9 cellular contexts compared by ENCODE assay signal in the genomic region with DNA sequence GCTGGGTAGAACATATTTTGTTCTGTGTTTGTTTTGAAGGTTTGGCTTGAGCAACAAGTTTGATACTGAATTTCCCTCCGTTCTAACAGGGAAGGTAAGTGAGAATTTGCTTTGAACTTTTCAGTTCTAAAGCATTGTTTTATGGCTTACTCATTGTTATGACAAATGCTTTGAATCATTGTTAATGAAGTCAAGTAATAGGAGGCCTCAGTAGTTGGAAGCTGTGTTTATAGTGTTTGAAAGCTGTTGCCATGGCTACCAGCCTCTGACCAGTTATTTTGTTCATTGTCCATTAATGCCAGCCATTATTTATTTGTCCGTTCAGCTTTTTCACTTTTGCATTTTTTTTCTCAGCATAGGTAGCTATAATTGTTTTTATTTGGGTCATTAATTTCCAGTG. TPM values are rescaled to one million over a fixed set of nuclear protein-coding genes. Genes with fewer than 3 reads are reported as not detected.
DNase-seq lines count a peak whose midpoint lies in the region; ATAC-seq and TF ChIP-seq lines count a peak whose summit lies in the region.
"Had no signal": no experiment of that assay in that cellular context is flagged by ENCODE, and none has a peak within 500 bp of the region (broad histone marks: within the 10 kb centered on the region; RNA-seq: fewer than 3 reads in every experiment).

No MANE protein-coding gene starts in this region.

- ATAC-seq in GM18868 (IDR thresholded peaks at IDR 0.05; ENCODE audit: unreplicated experiment): no peak

- TF ChIP-seq CTCF in fibroblast of mammary gland (conservative IDR thresholded peaks at IDR 0.05; ENCODE audit: control insufficient read depth, insufficient read depth, low read depth, low read length): no peak
- no peak for TF ChIP-seq CTCF in prostate gland (IDR thresholded peaks at IDR 0.05)

- WGBS in prostate gland: 24% methylated on average over 2 of the region's 2 CpGs

- no peak overlapping the region for H3K4me3 ChIP-seq in fibroblast of mammary gland (ENCODE audit: control insufficient read depth, low read depth, low read length)
- H3K4me3 ChIP-seq in prostate gland: no peak overlapping the region

- no peak overlapping the region for H3K27ac ChIP-seq in prostate gland

- no peaks in the 10 kb centered on the region for H3K36me3 ChIP-seq in prostate gland

- TF ChIP-seq POLR2A in prostate gland (IDR thresholded peaks at IDR 0.05): no peak

- H3K9me3 ChIP-seq in prostate gland: no peaks in the 10 kb centered on the region

- peak; percentile 40 for DNase-seq in GM04504 (ENCODE audit: low read depth)
- DNase-seq in RPMI7951 (ENCODE audit: low read depth): peak; percentile 85
- DNase-seq in fibroblast of mammary gland (ENCODE audit: low read depth): peak; percentile 86
- DNase-seq in renal cortical epithelial cell (ENCODE audit: low read depth): peak; percentile 98
- DNase-seq in AML-193 (lab: John Stamatoyannopoulos, UW): no peak
- DNase-seq in prostate gland (ENCODE audit: low spot score): no peak
- DNase-seq in NCI-H2081 treated with DMSO at 0.1 percent for 48 hours (lab: John Stamatoyannopoulos, UW): no peak
- DNase-seq: activated CD4-positive, alpha-beta T cell treated with anti-CD3 and anti-CD28 coated beads for 4 hours had no signal

- no peaks in the 10 kb centered on the region for H3K27me3 ChIP-seq in prostate gland (replicated peaks; ENCODE audit: insufficient read depth)

- no peaks in the 10 kb centered on the region for H3K4me1 ChIP-seq in prostate gland (replicated peaks)

- intact Hi-C loops in prostate gland (cut with DNase I): no loop called here

RNA-seq across cellular contexts. Expression of gene CHIC1, which starts 14.4 kb away (rescaled TPM):
- 9.8 and 11.2 TPM in 2 replicates for total RNA-seq in RPMI7951 (2014; rRNA removed; shearing (Covaris generic))
- total RNA-seq in renal cortical epithelial cell (9.6 and 20.2 TPM in 2 replicates), prostate gland (10 to 100 TPM in 1 of 2 donors, 1 to 10 TPM in 1; 8.7 to 12.2 TPM)

Comparison
In these comparisons a context has a peak if more than half of its experiments do, and no peak if none do; other contexts are left out.
1. DNase-seq: peak in GM04504 (single experiment), RPMI7951 (single experiment), fibroblast of mammary gland (single experiment) and renal cortical epithelial cell (single experiment); none in AML-193 (0 of 2), prostate gland (single experiment) and NCI-H2081 treated with DMSO at 0.1 percent for 48 hours (single experiment).